Comparison of ENCODE assay signal across 8 cellular contexts in genomic region chr16:9091867-9092281, GRCh38. TPM values are rescaled to one million over a fixed set of nuclear protein-coding genes. Genes with fewer than 3 reads are reported as not detected.
A peak's percentile ranks its signal among the peaks of the same experiment; 100 is the strongest.
DNase-seq lines count a peak whose midpoint lies in the region; ATAC-seq and TF ChIP-seq lines count a peak whose summit lies in the region.

No MANE protein-coding gene starts in this region.

- peaks cover 54% of the 10 kb centered on the region for H3K36me3 ChIP-seq in SJSA1
- no peaks in the 10 kb centered on the region for H3K36me3 ChIP-seq in body of pancreas (replicated peaks in 1 of 2; ENCODE audit: insufficient read depth in 1 of 2, low read depth in 2 of 2)

- TF ChIP-seq POLR2A in body of pancreas (IDR thresholded peaks at IDR 0.05): no peak

- TF ChIP-seq CTCF in body of pancreas (IDR thresholded peaks at IDR 0.05): no peak

- H3K4me1 ChIP-seq in SJSA1 (replicated peaks): peaks cover 31% of the 10 kb centered on the region
- peaks cover 48% of the 10 kb centered on the region for H3K4me1 ChIP-seq in body of pancreas

- H3K4me3 ChIP-seq in SJSA1: peak overlapping the region; percentile 99
- H3K4me3 ChIP-seq in body of pancreas: peak overlapping the region; percentile 46 to 79

- intact Hi-C loops in body of pancreas (cut with DNase I): no loop called here

- ATAC-seq in HG02938 (IDR thresholded peaks at IDR 0.05; ENCODE audit: unreplicated experiment) (peak; percentile 8), body of pancreas (peak; percentile 21)

- H3K27me3 ChIP-seq in SJSA1 (replicated peaks) (no peaks in the 10 kb centered on the region), body of pancreas (no peaks in the 10 kb centered on the region)

- H3K27ac ChIP-seq in SJSA1 (peak overlapping the region; percentile 89), body of pancreas (peak overlapping the region; percentile 97 to 99 (median 98))

- H3K9me3 ChIP-seq in SJSA1 (replicated peaks) (no peaks in the 10 kb centered on the region), body of pancreas (no peaks in the 10 kb centered on the region)

- 1% methylated on average over 50 of the region's 51 CpGs; no CpG with 5 or more reads in 1 of the 2 donors for WGBS in body of pancreas, 2 donors

- DNase-seq in NCI-H345 (lab: John Stamatoyannopoulos, UW): peak; percentile 29
- no peak for DNase-seq in NCI-H345 treated with DMSO at 0.1 percent for 48 hours (lab: John Stamatoyannopoulos, UW; ENCODE audit: unreplicated experiment)
- peak; percentile 51 to 65 for DNase-seq in SJSA1 (ENCODE audit: low read depth in 1 of 2, low spot score in 2 of 2)
- peak; percentile 44 to 53 (median 48) for DNase-seq in body of pancreas
- peak; percentile 43 for DNase-seq in kidney tubule cell (ENCODE audit: low spot score)
- peak; percentile 23 to 27 for DNase-seq in stimulated activated CD4-positive, alpha-beta T cell treated with anti-CD3 and anti-CD28 coated beads, Interleukin-2, amount 100 ng/mL, for 48 hours
- DNase-seq in GM19240 (ENCODE audit: insufficient read length, low spot score): no peak

RNA-seq across cellular contexts. Expression of gene HAPSTR1, which starts 0.4 kb away (rescaled TPM):
- total RNA-seq in SJSA1 (2014; rRNA removed; shearing (Covaris generic)): 72.6 and 91.1 TPM in 2 replicates
- total RNA-seq in body of pancreas: 10 to 100 TPM; 31.9 to 32.6 TPM

Comparison
In these comparisons a context has a peak if more than half of its experiments do, and no peak if none do; other contexts are left out.
1. DNase-seq: peak in NCI-H345 (single experiment), SJSA1 (2 of 2), body of pancreas (4 of 4), kidney tubule cell (single experiment) and stimulated activated CD4-positive, alpha-beta T cell treated with anti-CD3 and anti-CD28 coated beads, Interleukin-2, amount 100 ng/mL, for 48 hours (2 of 2); none in NCI-H345 treated with DMSO at 0.1 percent for 48 hours (single experiment) and GM19240 (single experiment).